ENCODE assay signal across 9 cellular contexts in genomic region chr11:130160460-130161090, GRCh38. TPM values are rescaled to one million over a fixed set of nuclear protein-coding genes. Genes with fewer than 3 reads are reported as not detected.
A peak's percentile ranks its signal among the peaks of the same experiment; 100 is the strongest.
DNase-seq lines count a peak whose midpoint lies in the region; ATAC-seq and TF ChIP-seq lines count a peak whose summit lies in the region.
"Had no signal": no experiment of that assay in that cellular context is flagged by ENCODE, and none has a peak within 500 bp of the region (broad histone marks: within the 10 kb centered on the region; RNA-seq: fewer than 3 reads in every experiment).

No MANE protein-coding gene starts in this region.

- H3K9ac ChIP-seq in KMS-11 (peak overlapping the region; percentile 84), mucosa of rectum (ENCODE audit: low read depth in 1 of 2, low read length in 2 of 2) (peak overlapping the region; percentile 92 to 99)

- intact Hi-C loops in body of pancreas (cut with DNase I) = no loop called here

- H3K36me3 ChIP-seq in KMS-11 (ENCODE audit: insufficient read depth) = no peaks in the 10 kb centered on the region
- H3K36me3 ChIP-seq in body of pancreas (replicated peaks in 1 of 2; ENCODE audit: insufficient read depth in 1 of 2, low read depth in 2 of 2) = no peaks in the 10 kb centered on the region
- H3K36me3 ChIP-seq in mucosa of rectum (ENCODE audit: control insufficient read depth in 2 of 2, insufficient read depth in 2 of 2, low read length in 2 of 2) = peaks cover 0 to 6% of the 10 kb centered on the region in 2 donors
- H3K36me3 ChIP-seq in WERI-Rb-1 = no peaks in the 10 kb centered on the region

- peak overlapping the region; percentile 31 for H2AFZ ChIP-seq in KMS-11 (ENCODE audit: low read depth)

- peak; percentile 3 for ATAC-seq in body of pancreas

- DNase-seq in body of pancreas = no peak
- no peak for DNase-seq in hippocampal formation (lab: John Stamatoyannopoulos, UW)
- DNase-seq in KBM-7 = no peak
- no peak for DNase-seq in NCI-H187 (lab: John Stamatoyannopoulos, UW)
- no peak for DNase-seq in WERI-Rb-1

- no peaks in the 10 kb centered on the region for H4K20me1 ChIP-seq in KMS-11 (ENCODE audit: insufficient read depth)

- H3K27me3 ChIP-seq in KMS-11 (ENCODE audit: insufficient read depth, low read depth) (peaks cover 4% of the 10 kb centered on the region; the same call in 1 of the 2 replicates), body of pancreas (no peaks in the 10 kb centered on the region), mucosa of rectum (ENCODE audit: control insufficient read depth in 2 of 2, insufficient read depth in 2 of 2, low read length in 2 of 2) (peaks cover 0 to 9% of the 10 kb centered on the region in 2 donors), WERI-Rb-1 (ENCODE audit: insufficient read depth, low read depth, severe bottlenecking) (no peaks in the 10 kb centered on the region)

- H3K79me2 ChIP-seq in KMS-11 (ENCODE audit: insufficient read depth, low read depth) = peaks cover 51% of the 10 kb centered on the region

- H3K27ac ChIP-seq in C4-2B (peak overlapping the region; percentile 97), KMS-11 (peak overlapping the region; percentile 99), body of pancreas (peak overlapping the region; percentile 78 to 93 (median 83)), mucosa of rectum (ENCODE audit: low read depth in 2 of 2, low read length in 2 of 2) (peak overlapping the region; percentile 89 to 91), WERI-Rb-1 (no peak overlapping the region)
- H3K27ac ChIP-seq: RWPE1 had no signal

- no peaks in the 10 kb centered on the region for H3K9me3 ChIP-seq in body of pancreas
- no peaks in the 10 kb centered on the region for H3K9me3 ChIP-seq in mucosa of rectum (ENCODE audit: control insufficient read depth in 2 of 2, low read length in 2 of 2)
- H3K9me3 ChIP-seq in WERI-Rb-1 (ENCODE audit: severe bottlenecking) = no peaks in the 10 kb centered on the region

- H3K4me1 ChIP-seq in KMS-11 (ENCODE audit: low read depth, poor library complexity, severe bottlenecking) (peaks cover 39% of the 10 kb centered on the region), body of pancreas (peaks cover 44% of the 10 kb centered on the region), mucosa of rectum (ENCODE audit: control insufficient read depth in 2 of 2, insufficient read depth in 2 of 2, low read length in 2 of 2) (peaks cover 47 to 57% of the 10 kb centered on the region in 2 donors)

- peak overlapping the region; percentile 78 for H3K4me2 ChIP-seq in KMS-11

- TF ChIP-seq POLR2A in body of pancreas (IDR thresholded peaks at IDR 0.05) = no peak

- in situ Hi-C loops in KBM-7 (cut with MboI; ENCODE audit: low pct_unique_long_range_greater_than_20kb, low sequenced_read_pairs) = no loop called here

- TF ChIP-seq CTCF in C4-2B (conservative IDR thresholded peaks at IDR 0.05) = no peak
- no peak for TF ChIP-seq CTCF in KMS-11 (conservative IDR thresholded peaks at IDR 0.05; ENCODE audit: low read depth, low read length)
- TF ChIP-seq CTCF in body of pancreas (IDR thresholded peaks at IDR 0.05) = no peak
- TF ChIP-seq CTCF in WERI-Rb-1 (IDR thresholded peaks at IDR 0.05; ENCODE audit: low read depth, low read length) = no peak

- H3K4me3 ChIP-seq in KMS-11 (IDR thresholded peaks at IDR 0.05; ENCODE audit: insufficient read depth, low read depth, low read length) = no peak overlapping the region
- H3K4me3 ChIP-seq in body of pancreas = peak overlapping the region; percentile 32 to 80
- peak overlapping the region; percentile 71 to 90 for H3K4me3 ChIP-seq in mucosa of rectum (ENCODE audit: low read length in 2 of 2)
- no peak overlapping the region for H3K4me3 ChIP-seq in WERI-Rb-1 (ENCODE audit: low read depth, low read length)

- WGBS in body of pancreas, 2 donors = 5 to 12% methylated on average over 11 to 18 of the region's 18 CpGs

RNA-seq across cellular contexts. Expression of gene ST14, which starts 1.0 kb away (rescaled TPM):
- 10 to 100 TPM; 55.3 to 61.0 TPM for total RNA-seq in body of pancreas

Comparison
In these comparisons a context has a peak if more than half of its experiments do, and no peak if none do; other contexts are left out.
1. H3K4me3 ChIP-seq: peak in body of pancreas (2 of 2) and mucosa of rectum (2 of 2); none in KMS-11 (single experiment) and WERI-Rb-1 (single experiment).